In the genomic region with DNA sequence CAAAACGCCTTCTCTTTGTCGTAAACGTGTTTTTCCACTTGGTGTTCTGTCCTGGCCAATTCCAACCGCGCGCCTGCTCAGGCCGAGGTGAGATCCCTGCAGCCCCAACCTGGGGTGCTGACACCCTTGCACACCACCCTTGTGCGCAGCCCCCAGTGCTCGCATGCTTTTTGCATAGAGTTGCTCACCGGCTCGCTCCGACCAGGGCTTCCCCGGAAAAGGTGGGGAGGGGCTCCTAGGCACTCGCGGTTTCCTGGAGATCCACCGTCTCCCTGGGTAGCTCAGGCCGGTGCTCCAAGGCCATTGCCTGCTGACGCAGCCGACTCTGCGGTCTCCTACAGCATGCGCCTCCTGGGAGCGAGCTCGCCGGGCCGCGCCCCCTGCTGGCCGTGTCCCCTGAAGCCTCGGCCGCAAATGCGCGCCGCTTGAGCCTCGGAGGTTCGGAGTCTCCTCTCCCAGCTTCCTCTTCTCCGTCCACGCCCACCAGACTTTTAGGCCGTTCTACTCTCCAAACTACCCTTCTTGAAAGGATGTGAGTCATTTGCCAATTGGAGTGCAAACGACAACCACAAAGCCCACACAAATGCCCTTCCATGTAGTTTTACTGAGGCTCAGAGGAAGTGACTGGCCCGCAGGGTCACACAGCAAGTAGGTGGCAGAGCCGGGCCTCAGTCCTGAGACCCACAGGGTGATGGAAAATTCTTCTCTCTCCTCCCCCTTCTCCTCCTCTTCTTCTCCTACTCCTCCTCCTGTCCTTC, we compare ENCODE assay signal across 8 cellular contexts. TPM values are rescaled to one million over a fixed set of nuclear protein-coding genes. Genes with fewer than 3 reads are reported as not detected.
DNase-seq lines count a peak whose midpoint lies in the region; ATAC-seq and TF ChIP-seq lines count a peak whose summit lies in the region.

No MANE protein-coding gene starts in this region.

- H3K36me3 Mint-ChIP-seq in IgD-negative memory B cell, result no peaks in the 10 kb centered on the region
- no peaks in the 10 kb centered on the region for H3K36me3 Mint-ChIP-seq in nephron (ENCODE audit: low read depth)

- CTCF ChIA-PET in RWPE1 (lab: Yijun Ruan, JAX), result interaction anchor here (0.5 to 1.7 kb wide), 13 partner anchors 10 to 223 kb away, joined by 3 to 14 read pairs (median 3); a partner anchor contains a TSS

- H3K27ac ChIP-seq in RWPE1, result peak overlapping the region; percentile 82

- H3K4me1 Mint-ChIP-seq in IgD-negative memory B cell (peaks cover 9 to 15% (median 10%) of the 10 kb centered on the region in 3 donors), nephron (peaks cover 14% of the 10 kb centered on the region)

- POLR2A ChIA-PET in RWPE1 (lab: Yijun Ruan, JAX; ENCODE audit: low non-redundant PET), result interaction anchor here (0.5 kb wide), 1 partner anchor 42 kb away, joined by 3 read pairs; a partner anchor contains a TSS

- H3K4me3 Mint-ChIP-seq in IgD-negative memory B cell (peak overlapping the region; percentile 16 to 91 (median 81)), nephron (peak overlapping the region; percentile 55 to 81 (median 75))

- DNase-seq in DMS79 treated with DMSO at 0.1 percent for 48 hours (lab: John Stamatoyannopoulos, UW) (peak; percentile 47), RWPE1 (ENCODE audit: low spot score) (peak; percentile 86), fibroblast of the conjunctiva (ENCODE audit: low read depth) (peak; percentile 93)
- DNase-seq in activated T-helper 9 cell treated with anti-CD3 and anti-CD28 coated beads, Interleukin-2, amount 50 U/mL, for 16 hours (ENCODE audit: low read depth), result peak; percentile 85
- peak; percentile 97 for DNase-seq in stimulated activated naive CD8-positive, alpha-beta T cell treated with anti-CD3 and anti-CD28 coated beads, Interleukin-15, Interleukin-2, amounts not matched to agents 100 U/mL and 50 U/mL, for 24 hours

- peak overlapping the region in 1 of 3 donors; percentile 76 for H3K27ac Mint-ChIP-seq in IgD-negative memory B cell
- peak overlapping the region in 2 of 3 experiments; percentile 19 to 44 for H3K27ac Mint-ChIP-seq in nephron

- peaks cover 1% of the 10 kb centered on the region for H3K27me3 Mint-ChIP-seq in IgD-negative memory B cell
- H3K27me3 Mint-ChIP-seq in nephron (ENCODE audit: low read depth), result peaks cover 8% of the 10 kb centered on the region

- TF ChIP-seq CTCF in RWPE1 (conservative IDR thresholded peaks at IDR 0.05; ENCODE audit: low read depth) (peak; percentile 91), nephron (IDR thresholded peaks at IDR 0.05; ENCODE audit: unreplicated experiment in 3 of 3) (peak; percentile 82 to 97 (median 88))

- peak; percentile 81 for ATAC-seq in GM21576 (IDR thresholded peaks at IDR 0.05; ENCODE audit: unreplicated experiment)
- ATAC-seq in stimulated activated naive CD8-positive, alpha-beta T cell treated with anti-CD3 and anti-CD28 coated beads, Interleukin-15, Interleukin-2, amounts not matched to agents 100 U/mL and 50 U/mL, for 24 hours, result peak; percentile 85

- H3K9me3 Mint-ChIP-seq in IgD-negative memory B cell, result peaks cover 0 to 4% (median 3%) of the 10 kb centered on the region in 3 donors
- H3K9me3 Mint-ChIP-seq in nephron, result no peaks in the 10 kb centered on the region

RNA-seq across cellular contexts. Expression of a gene that starts 7.2 kb away (rescaled TPM):
- polyA plus RNA-seq in IgD-negative memory B cell, result 0.78 TPM

RNA-seq across cellular contexts. Expression of a gene that starts 28.9 kb away (rescaled TPM):
- not detected for polyA plus RNA-seq in IgD-negative memory B cell

RNA-seq across cellular contexts. Expression of a gene that starts 42.3 kb away (rescaled TPM):
- polyA plus RNA-seq in IgD-negative memory B cell, result 55.5 TPM

RNA-seq across cellular contexts. Expression of a gene that starts 45.6 kb away (rescaled TPM):
- polyA plus RNA-seq in IgD-negative memory B cell, result not detected

RNA-seq across cellular contexts. Expression of a gene that starts 52.2 kb away (rescaled TPM):
- polyA plus RNA-seq in IgD-negative memory B cell, result not detected

Comparison
In these comparisons a context has a peak if more than half of its experiments do, and no peak if none do; other contexts are left out.
1. Peak in every context shown above with its lines: DNase-seq, ATAC-seq and H3K27ac ChIP-seq.
2. DNase-seq: peak in every context shown above with its lines; median percentile 97 in stimulated activated naive CD8-positive, alpha-beta T cell treated with anti-CD3 and anti-CD28 coated beads, Interleukin-15, Interleukin-2, amounts not matched to agents 100 U/mL and 50 U/mL, for 24 hours; 93 in fibroblast of the conjunctiva; 86 in RWPE1; 85 in activated T-helper 9 cell treated with anti-CD3 and anti-CD28 coated beads, Interleukin-2, amount 50 U/mL, for 16 hours; 47 in DMS79 treated with DMSO at 0.1 percent for 48 hours.